Comparison of ENCODE assay signal across 24 cellular contexts in the genomic region with DNA sequence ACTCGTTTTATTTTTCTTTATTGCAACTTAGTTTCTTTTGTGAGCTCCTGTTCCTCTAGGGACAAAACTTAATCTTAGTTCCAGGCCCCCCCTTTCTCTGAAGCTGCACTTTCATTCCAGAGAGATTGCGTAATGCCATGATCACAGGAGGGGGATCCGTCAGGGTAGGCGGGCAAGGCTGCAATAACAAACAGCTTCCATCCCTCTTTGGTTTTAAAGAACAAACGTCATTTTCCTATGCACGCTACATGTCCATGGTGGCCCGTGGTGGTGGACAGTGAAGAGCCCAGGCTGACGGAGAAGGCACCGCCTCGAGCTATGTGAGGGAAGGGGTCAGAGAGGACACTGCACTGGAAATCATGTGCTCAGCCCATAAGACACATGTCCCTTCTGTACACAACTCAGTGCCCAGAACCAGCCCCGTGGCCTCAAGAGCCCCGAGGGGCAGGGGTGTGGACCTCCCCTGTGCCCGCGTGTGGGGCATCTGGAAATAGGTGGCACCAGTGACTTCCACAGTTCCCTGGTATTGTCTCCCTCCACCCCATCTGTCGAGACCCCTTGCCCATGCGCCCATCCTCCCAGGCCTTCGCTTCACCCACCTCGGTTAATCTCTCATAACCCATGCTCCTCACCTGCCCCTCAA.
DNase-seq lines count a peak whose midpoint lies in the region; ATAC-seq and TF ChIP-seq lines count a peak whose summit lies in the region.
"Had no signal": no experiment of that assay in that cellular context is flagged by ENCODE, and none has a peak within 500 bp of the region (broad histone marks: within the 10 kb centered on the region; RNA-seq: fewer than 3 reads in every experiment).

No MANE protein-coding gene starts in this region.

- CTCF ChIA-PET in MCF 10A (lab: Yijun Ruan, JAX), result interaction anchor here (0.6 to 7.9 kb wide), 5 partner anchors 10 to 835 kb away, joined by 3 to 84 read pairs (median 16); no protein-coding TSS in a partner anchor
- CTCF ChIA-PET in activated CD8-positive, alpha-beta memory T cell treated with anti-CD3 and anti-CD28 coated beads, Interleukin-2, amount 10 ng/mL, durations not matched to agents 7 days and 5 days (lab: Charles Lee), result interaction anchor here (1.1 kb wide), 1 partner anchor 10 kb away, joined by 7 read pairs; no protein-coding TSS in a partner anchor
- CTCF ChIA-PET in Caco-2 (lab: Charles Lee), result interaction anchor here (1.5 kb wide), 1 partner anchor 9 kb away, joined by 3 read pairs; no protein-coding TSS in a partner anchor

- H3K4me3 Mint-ChIP-seq in MCF 10A (ENCODE audit: unreplicated experiment), result no peak overlapping the region
- H3K4me3 Mint-ChIP-seq in nephron, result peak overlapping the region in 1 of 3 experiments; percentile 45
- H3K4me3 Mint-ChIP-seq in activated CD8-positive, alpha-beta memory T cell treated with anti-CD3 and anti-CD28 coated beads, Interleukin-2, amount 10 ng/mL, durations not matched to agents 7 days and 5 days, result no peak overlapping the region
- no peak overlapping the region for H3K4me3 Mint-ChIP-seq in Caco-2 (ENCODE audit: unreplicated experiment)
- H3K4me3 Mint-ChIP-seq: activated CD4-positive, alpha-beta memory T cell treated with anti-CD3 and anti-CD28 coated beads, Interleukin-2, amount 10 ng/mL, durations not matched to agents 7 days and 5 days; activated naive CD4-positive, alpha-beta T cell treated with anti-CD3 and anti-CD28 coated beads, Interleukin-2, amount 10 ng/mL, durations not matched to agents 7 days and 5 days; activated T-cell treated with anti-CD3 and anti-CD28 coated beads, Interleukin-2, amount 50 U/mL, for 24 hours; CD4-positive, alpha-beta memory T cell; endodermal cell; T-helper 1 cell treated with Interleukin-12 subunit alpha and Interleukin-12 subunit beta and Interleukin-4 antibody, amounts not matched to agents 30 μg/mL and 1 μg/mL, for 36 hours had no signal

- TF ChIP-seq CTCF in breast epithelium (IDR thresholded peaks at IDR 0.05) (no peak), MCF 10A (IDR thresholded peaks at IDR 0.05; ENCODE audit: unreplicated experiment) (no peak), choroid plexus epithelial cell (conservative IDR thresholded peaks at IDR 0.05; ENCODE audit: low read depth, low read length) (no peak), nephron (IDR thresholded peaks at IDR 0.05; ENCODE audit: unreplicated experiment in 3 of 3) (no peak), vagina (IDR thresholded peaks at IDR 0.05) (no peak), Caco-2 (IDR thresholded peaks at IDR 0.05; ENCODE audit: insufficient read depth in 1 of 2, low read depth in 1 of 2, low read length in 1 of 2, severe bottlenecking in 1 of 2, unreplicated experiment in 1 of 2) (no peak)

- intact Hi-C loops in breast epithelium (cut with DNase I; ENCODE audit: low total_unique reads) (no loop called here), MCF 10A (cut with micrococcal nuclease) (no loop called here), vagina (cut with DNase I) (no loop called here), Caco-2 (cut with micrococcal nuclease; ENCODE audit: unreplicated experiment) (no loop called here)

- H3K9me3 ChIP-seq in breast epithelium, result no peaks in the 10 kb centered on the region
- H3K9me3 ChIP-seq in vagina, result no peaks in the 10 kb centered on the region
- H3K9me3 ChIP-seq in Caco-2, result no peaks in the 10 kb centered on the region
- H3K9me3 ChIP-seq: ovary, stomach had no signal

- no TSS peak for BruUV-seq in MCF 10A (replicated peaks; lab: Mats Ljungman, UMichigan)
- no TSS peak for BruUV-seq in Caco-2 (replicated peaks; lab: Mats Ljungman, UMichigan)

- H3K4me3 ChIP-seq in breast epithelium (no peak overlapping the region), choroid plexus epithelial cell (ENCODE audit: low read depth, low read length) (no peak overlapping the region), vagina (no peak overlapping the region), Caco-2 (ENCODE audit: low read depth, low read length) (no peak overlapping the region)
- H3K4me3 ChIP-seq: ovary, stomach had no signal

- H3K4me1 Mint-ChIP-seq in MCF 10A (ENCODE audit: insufficient read depth, unreplicated experiment) (peaks cover 18% of the 10 kb centered on the region), nephron (peaks cover 42% of the 10 kb centered on the region), Caco-2 (ENCODE audit: low read depth, unreplicated experiment) (no peaks in the 10 kb centered on the region)
- no peaks in the 10 kb centered on the region for H3K4me1 Mint-ChIP-seq in activated CD8-positive, alpha-beta memory T cell treated with anti-CD3 and anti-CD28 coated beads, Interleukin-2, amount 10 ng/mL, durations not matched to agents 7 days and 5 days
- H3K4me1 Mint-ChIP-seq: activated CD4-positive, alpha-beta memory T cell treated with anti-CD3 and anti-CD28 coated beads, Interleukin-2, amount 10 ng/mL, durations not matched to agents 7 days and 5 days; activated naive CD4-positive, alpha-beta T cell treated with anti-CD3 and anti-CD28 coated beads, Interleukin-2, amount 10 ng/mL, durations not matched to agents 7 days and 5 days; CD4-positive, alpha-beta memory T cell had no signal

- no peaks in the 10 kb centered on the region for H3K36me3 ChIP-seq in breast epithelium
- no peaks in the 10 kb centered on the region for H3K36me3 ChIP-seq in vagina
- no peaks in the 10 kb centered on the region for H3K36me3 ChIP-seq in Caco-2 (ENCODE audit: control insufficient read depth, insufficient read depth, low read length)
- H3K36me3 ChIP-seq: ovary, WERI-Rb-1 had no signal

- ATAC-seq in activated CD8-positive, alpha-beta memory T cell treated with anti-CD3 and anti-CD28 coated beads, Interleukin-2, amount 10 ng/mL, durations not matched to agents 7 days and 5 days, result no peak

- H3K27ac Mint-ChIP-seq in MCF 10A (ENCODE audit: low read depth, unreplicated experiment), result no peak overlapping the region
- peak overlapping the region in 2 of 3 experiments; percentile 46 to 52 for H3K27ac Mint-ChIP-seq in nephron
- no peak overlapping the region for H3K27ac Mint-ChIP-seq in activated CD8-positive, alpha-beta memory T cell treated with anti-CD3 and anti-CD28 coated beads, Interleukin-2, amount 10 ng/mL, durations not matched to agents 7 days and 5 days
- no peak overlapping the region for H3K27ac Mint-ChIP-seq in Caco-2 (ENCODE audit: unreplicated experiment)
- H3K27ac Mint-ChIP-seq: activated CD4-positive, alpha-beta memory T cell treated with anti-CD3 and anti-CD28 coated beads, Interleukin-2, amount 10 ng/mL, durations not matched to agents 7 days and 5 days; activated naive CD4-positive, alpha-beta T cell treated with anti-CD3 and anti-CD28 coated beads, Interleukin-2, amount 10 ng/mL, durations not matched to agents 7 days and 5 days; activated T-cell treated with anti-CD3 and anti-CD28 coated beads, Interleukin-2, amount 50 U/mL, for 24 hours; CD4-positive, alpha-beta memory T cell; endodermal cell; T-helper 1 cell treated with Interleukin-12 subunit alpha and Interleukin-12 subunit beta and Interleukin-4 antibody, amounts not matched to agents 30 μg/mL and 1 μg/mL, for 36 hours had no signal

- DNase-seq in breast epithelium (ENCODE audit: low spot score in 2 of 2), result no peak
- no peak for DNase-seq in MCF 10A (ENCODE audit: unreplicated experiment)
- peak; percentile 2 for DNase-seq in choroid plexus epithelial cell (ENCODE audit: low read depth)
- DNase-seq in vagina (ENCODE audit: extremely low spot score in 2 of 2), result no peak
- no peak for DNase-seq in SHP77 (lab: John Stamatoyannopoulos, UW)
- DNase-seq in activated CD8-positive, alpha-beta memory T cell treated with anti-CD3 and anti-CD28 coated beads, Interleukin-2, amount 10 ng/mL, durations not matched to agents 7 days and 5 days, result no peak
- DNase-seq in Caco-2, result no peak
- DNase-seq: activated CD4-positive, alpha-beta memory T cell treated with anti-CD3 and anti-CD28 coated beads, Interleukin-2, amount 10 ng/mL, durations not matched to agents 7 days and 5 days; activated naive CD4-positive, alpha-beta T cell treated with anti-CD3 and anti-CD28 coated beads, Interleukin-2, amount 10 ng/mL, durations not matched to agents 7 days and 5 days; activated T-cell treated with anti-CD3 and anti-CD28 coated beads, Interleukin-2, amount 50 U/mL, for 24 hours; CD4-positive, alpha-beta memory T cell; endodermal cell; mammary epithelial cell; NCI-H1105; NCI-H2107; NCI-H526; SIG-M5; stimulated activated CD4-positive, alpha-beta T cell treated with anti-CD3 and anti-CD28 coated beads, Interleukin-2, amount 100 ng/mL, for 48 hours; stomach; WERI-Rb-1 had no signal

- H3K4me1 ChIP-seq in breast epithelium (no peaks in the 10 kb centered on the region), vagina (peaks cover 31% of the 10 kb centered on the region), Caco-2 (no peaks in the 10 kb centered on the region)

- no peaks in the 10 kb centered on the region for H3K9me3 Mint-ChIP-seq in MCF 10A (ENCODE audit: unreplicated experiment)
- no peaks in the 10 kb centered on the region for H3K9me3 Mint-ChIP-seq in nephron
- H3K9me3 Mint-ChIP-seq in activated CD8-positive, alpha-beta memory T cell treated with anti-CD3 and anti-CD28 coated beads, Interleukin-2, amount 10 ng/mL, durations not matched to agents 7 days and 5 days (ENCODE audit: low read depth), result no peaks in the 10 kb centered on the region
- no peaks in the 10 kb centered on the region for H3K9me3 Mint-ChIP-seq in Caco-2 (ENCODE audit: unreplicated experiment)
- H3K9me3 Mint-ChIP-seq: activated CD4-positive, alpha-beta memory T cell treated with anti-CD3 and anti-CD28 coated beads, Interleukin-2, amount 10 ng/mL, durations not matched to agents 7 days and 5 days; activated naive CD4-positive, alpha-beta T cell treated with anti-CD3 and anti-CD28 coated beads, Interleukin-2, amount 10 ng/mL, durations not matched to agents 7 days and 5 days; activated T-cell treated with anti-CD3 and anti-CD28 coated beads, Interleukin-2, amount 50 U/mL, for 24 hours; CD4-positive, alpha-beta memory T cell; endodermal cell; T-helper 1 cell treated with Interleukin-12 subunit alpha and Interleukin-12 subunit beta and Interleukin-4 antibody, amounts not matched to agents 30 μg/mL and 1 μg/mL, for 36 hours had no signal

- POLR2A ChIA-PET in MCF 10A (lab: Yijun Ruan, JAX) (no interaction called here), Caco-2 (lab: Charles Lee) (no interaction called here)

- TF ChIP-seq POLR2A in breast epithelium (IDR thresholded peaks at IDR 0.05), result no peak
- TF ChIP-seq POLR2A in vagina (IDR thresholded peaks at IDR 0.05), result no peak

- H3K36me3 Mint-ChIP-seq in MCF 10A (ENCODE audit: insufficient read depth, unreplicated experiment) (no peaks in the 10 kb centered on the region), nephron (ENCODE audit: low read depth) (no peaks in the 10 kb centered on the region), Caco-2 (ENCODE audit: insufficient read depth, unreplicated experiment) (no peaks in the 10 kb centered on the region)
- no peaks in the 10 kb centered on the region for H3K36me3 Mint-ChIP-seq in activated CD8-positive, alpha-beta memory T cell treated with anti-CD3 and anti-CD28 coated beads, Interleukin-2, amount 10 ng/mL, durations not matched to agents 7 days and 5 days
- H3K36me3 Mint-ChIP-seq: activated naive CD4-positive, alpha-beta T cell treated with anti-CD3 and anti-CD28 coated beads, Interleukin-2, amount 10 ng/mL, durations not matched to agents 7 days and 5 days; CD4-positive, alpha-beta memory T cell had no signal

- H3K27ac ChIP-seq in breast epithelium (peak overlapping the region; percentile 42 to 82), vagina (peak overlapping the region; percentile 80)
- H3K27ac ChIP-seq: KMS-11, WERI-Rb-1 had no signal

- H3K27me3 Mint-ChIP-seq in MCF 10A (ENCODE audit: insufficient read depth, unreplicated experiment) (no peaks in the 10 kb centered on the region), nephron (ENCODE audit: low read depth) (peaks cover 18% of the 10 kb centered on the region), Caco-2 (ENCODE audit: insufficient read depth, unreplicated experiment) (peaks cover 11% of the 10 kb centered on the region)
- peaks cover 16% of the 10 kb centered on the region for H3K27me3 Mint-ChIP-seq in activated CD8-positive, alpha-beta memory T cell treated with anti-CD3 and anti-CD28 coated beads, Interleukin-2, amount 10 ng/mL, durations not matched to agents 7 days and 5 days
- H3K27me3 Mint-ChIP-seq: activated CD4-positive, alpha-beta memory T cell treated with anti-CD3 and anti-CD28 coated beads, Interleukin-2, amount 10 ng/mL, durations not matched to agents 7 days and 5 days had no signal

- peaks cover 0 to 3% of the 10 kb centered on the region in 2 donors for H3K27me3 ChIP-seq in breast epithelium
- H3K27me3 ChIP-seq in vagina, result no peaks in the 10 kb centered on the region
- no peaks in the 10 kb centered on the region; the same call in 1 of the 2 replicates for H3K27me3 ChIP-seq in Caco-2 (replicated peaks; ENCODE audit: control insufficient read depth, insufficient read depth, low read length)
- H3K27me3 ChIP-seq: ovary had no signal

Comparison
In these comparisons a context has a peak if more than half of its experiments do, and no peak if none do; other contexts are left out.
1. H3K27ac Mint-ChIP-seq: peak in nephron (2 of 3); none in MCF 10A (single experiment), activated CD8-positive, alpha-beta memory T cell treated with anti-CD3 and anti-CD28 coated beads, Interleukin-2, amount 10 ng/mL, durations not matched to agents 7 days and 5 days (single experiment) and Caco-2 (single experiment).